In the genomic region with DNA sequence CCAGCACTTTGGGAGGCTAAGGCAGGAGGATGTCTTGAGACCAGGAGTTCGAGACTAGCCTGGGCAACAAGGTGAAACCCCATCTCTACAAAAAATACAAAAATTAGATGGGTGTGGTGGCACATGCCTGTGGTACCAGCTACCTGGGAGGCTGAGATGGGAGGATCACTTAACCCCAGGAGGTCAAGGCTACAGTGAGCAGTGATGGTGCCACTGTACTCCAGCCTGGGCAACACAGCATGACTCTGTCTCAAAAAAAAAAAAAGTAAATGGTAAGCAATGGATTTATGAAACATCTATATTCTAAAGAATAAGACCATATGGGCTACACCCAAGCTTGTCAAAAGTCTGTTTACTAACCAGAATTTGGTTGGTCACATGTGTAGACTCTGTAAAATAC, we compare ENCODE assay signal across 1 cellular context.
TF ChIP-seq lines count a peak whose summit lies in the region.

No MANE protein-coding gene starts in this region.

TF ChIP-seq in HepG2, 621 proteins besides CTCF, POLR2A, EP300 and RAD21 (continued from another document):
- TF ChIP-seq ZNF780A (CRISPR knock-in tag; IDR thresholded peaks at IDR 0.05) (no peak), ZNF557 (CRISPR knock-in tag; IDR thresholded peaks at IDR 0.05) (no peak), CEBPG (CRISPR knock-in tag; IDR thresholded peaks at IDR 0.05) (no peak), KLF15 (CRISPR knock-in tag; IDR thresholded peaks at IDR 0.05; ENCODE audit: borderline replicate concordance) (no peak), ZNF274 (CRISPR knock-in tag; IDR thresholded peaks at IDR 0.05) (no peak), JUN (CRISPR knock-in tag; IDR thresholded peaks at IDR 0.05) (no peak), ETV6 (CRISPR knock-in tag; conservative IDR thresholded peaks at IDR 0.05) (no peak), KDM5B (CRISPR knock-in tag; IDR thresholded peaks at IDR 0.05; ENCODE audit: borderline replicate concordance) (no peak), TAF1 (CRISPR knock-in tag; IDR thresholded peaks at IDR 0.05) (no peak), TOPORS (CRISPR knock-in tag; IDR thresholded peaks at IDR 0.05) (no peak), ZNF572 (CRISPR knock-in tag; IDR thresholded peaks at IDR 0.05) (no peak)
- TF ChIP-seq, protein P1, sequence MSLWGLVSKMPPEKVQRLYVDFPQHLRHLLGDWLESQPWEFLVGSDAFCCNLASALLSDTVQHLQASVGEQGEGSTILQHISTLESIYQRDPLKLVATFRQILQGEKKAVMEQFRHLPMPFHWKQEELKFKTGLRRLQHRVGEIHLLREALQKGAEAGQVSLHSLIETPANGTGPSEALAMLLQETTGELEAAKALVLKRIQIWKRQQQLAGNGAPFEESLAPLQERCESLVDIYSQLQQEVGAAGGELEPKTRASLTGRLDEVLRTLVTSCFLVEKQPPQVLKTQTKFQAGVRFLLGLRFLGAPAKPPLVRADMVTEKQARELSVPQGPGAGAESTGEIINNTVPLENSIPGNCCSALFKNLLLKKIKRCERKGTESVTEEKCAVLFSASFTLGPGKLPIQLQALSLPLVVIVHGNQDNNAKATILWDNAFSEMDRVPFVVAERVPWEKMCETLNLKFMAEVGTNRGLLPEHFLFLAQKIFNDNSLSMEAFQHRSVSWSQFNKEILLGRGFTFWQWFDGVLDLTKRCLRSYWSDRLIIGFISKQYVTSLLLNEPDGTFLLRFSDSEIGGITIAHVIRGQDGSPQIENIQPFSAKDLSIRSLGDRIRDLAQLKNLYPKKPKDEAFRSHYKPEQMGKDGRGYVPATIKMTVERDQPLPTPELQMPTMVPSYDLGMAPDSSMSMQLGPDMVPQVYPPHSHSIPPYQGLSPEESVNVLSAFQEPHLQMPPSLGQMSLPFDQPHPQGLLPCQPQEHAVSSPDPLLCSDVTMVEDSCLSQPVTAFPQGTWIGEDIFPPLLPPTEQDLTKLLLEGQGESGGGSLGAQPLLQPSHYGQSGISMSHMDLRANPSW (CRISPR knock-in tag; IDR thresholded peaks at IDR 0.05; ENCODE audit: borderline replicate concordance): no peak
- TF ChIP-seq, protein P2, sequence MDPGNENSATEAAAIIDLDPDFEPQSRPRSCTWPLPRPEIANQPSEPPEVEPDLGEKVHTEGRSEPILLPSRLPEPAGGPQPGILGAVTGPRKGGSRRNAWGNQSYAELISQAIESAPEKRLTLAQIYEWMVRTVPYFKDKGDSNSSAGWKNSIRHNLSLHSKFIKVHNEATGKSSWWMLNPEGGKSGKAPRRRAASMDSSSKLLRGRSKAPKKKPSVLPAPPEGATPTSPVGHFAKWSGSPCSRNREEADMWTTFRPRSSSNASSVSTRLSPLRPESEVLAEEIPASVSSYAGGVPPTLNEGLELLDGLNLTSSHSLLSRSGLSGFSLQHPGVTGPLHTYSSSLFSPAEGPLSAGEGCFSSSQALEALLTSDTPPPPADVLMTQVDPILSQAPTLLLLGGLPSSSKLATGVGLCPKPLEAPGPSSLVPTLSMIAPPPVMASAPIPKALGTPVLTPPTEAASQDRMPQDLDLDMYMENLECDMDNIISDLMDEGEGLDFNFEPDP (CRISPR knock-in tag; conservative IDR thresholded peaks at IDR 0.05): no peak
